30 cellular contexts compared by ENCODE assay signal in genomic region chr10:101824736-101825135, GRCh38. TPM values are rescaled to one million over a fixed set of nuclear protein-coding genes. Genes with fewer than 3 reads are reported as not detected.
"Had no signal": no experiment of that assay in that cellular context is flagged by ENCODE, and none has a peak within 500 bp of the region (broad histone marks: within the 10 kb centered on the region; RNA-seq: fewer than 3 reads in every experiment).

No MANE protein-coding gene starts in this region.

- H3K4me3 Mint-ChIP-seq: mesothelial cell of epicardium; natural killer cell; nephron progenitor cell; stimulated activated memory B cell treated with anti-CD40 and anti-IgM and Interleukin-4, amounts not matched to agents 10 μg/mL and 1 μg/mL and 100 μg/mL, for 72 hours; stimulated activated naive CD8-positive, alpha-beta T cell treated with anti-CD3 and anti-CD28 coated beads, Interleukin-15, amount 100 ng/mL, for 72 hours; type B pancreatic cell had no signal

- H3K4me1 ChIP-seq: right lobe of liver, uterus had no signal

- H3K27me3 Mint-ChIP-seq: naive B cell; progenitor cell of endocrine pancreas; stimulated activated memory B cell treated with anti-CD40 and anti-IgM and Interleukin-4, amounts not matched to agents 10 μg/mL and 1 μg/mL and 100 μg/mL, for 72 hours; stimulated activated naive CD8-positive, alpha-beta T cell treated with anti-CD3 and anti-CD28 coated beads, Interleukin-15, amount 100 ng/mL, for 72 hours; type B pancreatic cell had no signal

- DNase-seq: left ventricle myocardium inferior; mesendoderm; naive B cell; natural killer cell; nephron progenitor cell; stimulated activated CD4-positive, alpha-beta T cell treated with anti-CD3 and anti-CD28 coated beads, Interleukin-1b, Interleukin-23, amount 100 ng/mL, for 48 hours; stimulated activated CD4-positive, alpha-beta T cell treated with anti-CD3 and anti-CD28 coated beads, Interleukin-2, amount 100 ng/mL, for 48 hours; stimulated activated CD4-positive, alpha-beta T cell treated with anti-CD3 and anti-CD28 coated beads, Interleukin-4, amount 100 ng/mL, for 4 hours; stimulated activated CD8-positive, alpha-beta memory T cell treated with anti-CD3 and anti-CD28 coated beads, Interleukin-4, amount 100 ng/mL, for 48 hours; stimulated activated naive CD4-positive, alpha-beta T cell treated with Interleukin-2 at 50 U/mL for 16 hours; stimulated activated naive CD8-positive, alpha-beta T cell treated with anti-CD3 and anti-CD28 coated beads, Interleukin-15, amount 100 ng/mL, for 72 hours; substantia nigra; uterus had no signal

- H3K27me3 ChIP-seq: ovary, right atrium auricular region, right lobe of liver, tibial nerve, uterus had no signal

- H3K4me2 ChIP-seq: smooth muscle cell had no signal

- H3K36me3 Mint-ChIP-seq: natural killer cell; stimulated activated memory B cell treated with anti-CD40 and anti-IgM and Interleukin-4, amounts not matched to agents 10 μg/mL and 1 μg/mL and 100 μg/mL, for 72 hours had no signal

- H3K9me3 ChIP-seq: left ventricle myocardium inferior, ovary, right atrium auricular region, right lobe of liver, tibial nerve, uterus had no signal

- H3K36me3 ChIP-seq: ovary, tibial nerve, uterus had no signal

- H3K4me3 ChIP-seq: left ventricle myocardium inferior, lung, ovary, right atrium auricular region, right lobe of liver, smooth muscle cell, tibial nerve, uterus had no signal

- H3K9me3 Mint-ChIP-seq: mesothelial cell of epicardium; naive B cell; natural killer cell; nephron progenitor cell; stimulated activated memory B cell treated with anti-CD40 and anti-IgM and Interleukin-4, amounts not matched to agents 10 μg/mL and 1 μg/mL and 100 μg/mL, for 72 hours; stimulated activated naive CD8-positive, alpha-beta T cell treated with anti-CD3 and anti-CD28 coated beads, Interleukin-15, amount 100 ng/mL, for 72 hours; type B pancreatic cell had no signal

- H3K27ac Mint-ChIP-seq: mesothelial cell of epicardium; naive B cell; natural killer cell; nephron progenitor cell; stimulated activated memory B cell treated with anti-CD40 and anti-IgM and Interleukin-4, amounts not matched to agents 10 μg/mL and 1 μg/mL and 100 μg/mL, for 72 hours; stimulated activated naive CD8-positive, alpha-beta T cell treated with anti-CD3 and anti-CD28 coated beads, Interleukin-15, amount 100 ng/mL, for 72 hours; type B pancreatic cell had no signal

- H3K27ac ChIP-seq: left ventricle myocardium inferior, ovary, right atrium auricular region, right lobe of liver, tibial nerve, uterus had no signal

RNA-seq across cellular contexts. Expression of gene FGF8, which starts 48.8 kb away (rescaled TPM):
- total RNA-seq: kidney epithelial cell, left ventricle myocardium inferior, lower leg skin, lung, mesothelial cell of epicardium, mononuclear cell, natural killer cell, ovary, pulmonary artery endothelial cell, renal cortical epithelial cell, right atrium auricular region, right lobe of liver, smooth muscle cell, temporal lobe, tibial nerve, ureter, uterus had no signal
